20 cellular contexts compared by ENCODE assay signal in the genomic region with DNA sequence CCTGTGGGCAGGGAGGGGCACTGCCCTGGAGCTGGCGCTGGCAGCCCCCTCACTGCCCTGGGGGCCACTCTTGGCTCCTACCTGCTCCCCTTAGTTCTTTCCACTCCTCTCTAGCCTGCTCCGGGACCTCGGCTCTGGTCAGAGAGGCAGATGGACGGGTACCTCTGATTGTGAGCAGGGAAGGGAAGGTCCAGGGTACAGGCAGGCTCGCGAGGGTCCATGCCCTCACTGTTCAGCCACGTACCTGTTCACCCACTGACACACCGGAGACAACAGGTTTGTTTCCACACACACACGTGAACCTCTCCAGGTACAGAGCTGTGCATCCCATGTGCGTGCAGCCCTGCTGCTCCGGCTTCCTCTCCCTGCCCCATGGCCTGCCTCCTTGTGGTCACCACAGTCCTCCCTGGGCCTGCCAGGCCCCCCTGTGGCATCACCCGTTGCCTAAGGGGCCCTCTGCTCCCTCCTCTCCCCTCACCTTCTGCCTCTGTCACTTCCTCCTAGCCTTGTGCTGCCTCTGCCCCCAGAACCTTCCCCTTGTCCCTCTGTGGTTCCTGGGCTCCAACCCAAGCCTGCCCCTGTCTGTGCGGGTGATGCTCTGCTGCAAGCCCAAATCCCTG. TPM values are rescaled to one million over a fixed set of nuclear protein-coding genes. Genes with fewer than 3 reads are reported as not detected.
DNase-seq lines count a peak whose midpoint lies in the region; ATAC-seq, FAIRE-seq and TF ChIP-seq lines count a peak whose summit lies in the region.
"Had no signal": no experiment of that assay in that cellular context is flagged by ENCODE, and none has a peak within 500 bp of the region (broad histone marks: within the 10 kb centered on the region; RNA-seq: fewer than 3 reads in every experiment).

No MANE protein-coding gene starts in this region.

- no peak overlapping the region for H3K27ac ChIP-seq in A549
- no peak overlapping the region for H3K27ac ChIP-seq in osteoblast (ENCODE audit: low read depth, low read length)
- H3K27ac ChIP-seq: BLaER1 treated with 17β-estradiol and CSF1 and Interleukin-3, amounts not matched to agents 10 nM and 100 nM had no signal

- H3K4me2 ChIP-seq in A549: no peak overlapping the region
- H3K4me2 ChIP-seq in osteoblast (ENCODE audit: insufficient read depth, low read length): no peak overlapping the region
- H3K4me2 ChIP-seq: BLaER1 treated with 17β-estradiol and CSF1 and Interleukin-3, amounts not matched to agents 10 nM and 100 nM; SK-N-SH had no signal

- intact Hi-C loops in lower leg skin (cut with DNase I; ENCODE audit: low total_unique reads): no loop called here

- CTCF ChIA-PET in A549 (lab: Yijun Ruan, JAX): interaction anchor here (1.0 to 1.5 kb wide), 4 partner anchors 14 to 25 kb away, joined by 3 to 7 read pairs (median 4); a partner anchor contains a TSS

- no peak for TF ChIP-seq RAD21 in A549 (conservative IDR thresholded peaks at IDR 0.05 in 1 of 2, IDR thresholded peaks at IDR 0.05 in 1 of 2)

- H3K9me3 ChIP-seq in A549: no peaks in the 10 kb centered on the region
- H3K9me3 ChIP-seq in osteoblast (ENCODE audit: low read depth, low read length): no peaks in the 10 kb centered on the region
- H3K9me3 ChIP-seq: SK-N-SH had no signal

- TF ChIP-seq POLR2A in A549 (IDR thresholded peaks at IDR 0.05; ENCODE audit: low read length) (no peak), lower leg skin (IDR thresholded peaks at IDR 0.05) (no peak)

- DNase-seq in A549 (ENCODE audit: low read depth in 1 of 2, low spot score in 1 of 2) (no peak), HFF-Myc (ENCODE audit: extremely low read depth, low read depth) (no peak), bronchial epithelial cell (ENCODE audit: low read depth) (no peak), osteoblast (ENCODE audit: insufficient read length, low spot score, missing footprints) (peak; percentile 87), SKM-1 (lab: John Stamatoyannopoulos, UW; ENCODE audit: unreplicated experiment) (no peak), lower leg skin (ENCODE audit: low spot score in 2 of 2) (no peak), NCI-H82 (lab: John Stamatoyannopoulos, UW) (no peak)
- DNase-seq: Calu3; CD8-positive, alpha-beta T cell; H9; NCI-H1105; NCI-H2081; NCI-H2171 treated with DMSO at 0.1 percent for 48 hours; NCI-H446; NCI-H526 treated with DMSO at 0.1 percent for 48 hours; SHP77; SK-N-SH had no signal

- H3K4me3 ChIP-seq in A549 (no peak overlapping the region), HFF-Myc (replicated peaks; ENCODE audit: low read depth, low read length) (no peak overlapping the region), bronchial epithelial cell (ENCODE audit: low read depth, low read length) (no peak overlapping the region), osteoblast (ENCODE audit: insufficient read depth, low read length) (no peak overlapping the region), lower leg skin (ENCODE audit: low read depth, poor library complexity, severe bottlenecking) (no peak overlapping the region)
- H3K4me3 ChIP-seq: BLaER1 treated with 17β-estradiol and CSF1 and Interleukin-3, amounts not matched to agents 10 nM and 100 nM had no signal

- no peaks in the 10 kb centered on the region for H3K79me2 ChIP-seq in osteoblast (ENCODE audit: insufficient read depth, low read length)

- H4K20me1 ChIP-seq in osteoblast (ENCODE audit: insufficient read depth, low read length): no peaks in the 10 kb centered on the region

- H3K27me3 ChIP-seq in bronchial epithelial cell (ENCODE audit: control insufficient read depth, insufficient read depth, low read length) (peaks cover 23% of the 10 kb centered on the region), osteoblast (ENCODE audit: insufficient read depth, low read length) (peaks cover 39% of the 10 kb centered on the region)

- FAIRE-seq in A549 (lab: Jason Lieb, UNC): no peak
- peak; percentile 68 for FAIRE-seq in bronchial epithelial cell (lab: Jason Lieb, UNC)
- FAIRE-seq: GM12891, RCC 7860 had no signal

- POLR2A ChIA-PET in A549 (lab: Yijun Ruan, JAX): no interaction called here

- no peak for TF ChIP-seq EP300 in A549 (IDR thresholded peaks at IDR 0.05)

- H3K36me3 ChIP-seq in bronchial epithelial cell (ENCODE audit: control insufficient read depth, insufficient read depth, low read length) (peaks cover 1% of the 10 kb centered on the region), osteoblast (ENCODE audit: insufficient read depth, low read length) (no peaks in the 10 kb centered on the region)
- H3K36me3 ChIP-seq: BLaER1 treated with 17β-estradiol and CSF1 and Interleukin-3, amounts not matched to agents 10 nM and 100 nM had no signal

- 68% methylated on average over 13 of the region's 13 CpGs for WGBS in A549 (ENCODE audit: missing lambda C conversion rate)
- 84 to 91% methylated on average over 13 of the region's 13 CpGs for WGBS in lower leg skin, 2 donors

- TF ChIP-seq CTCF in A549 (IDR thresholded peaks at IDR 0.05): no peak
- TF ChIP-seq CTCF in HFF-Myc (IDR thresholded peaks at IDR 0.05; ENCODE audit: low read depth, low read length, missing control alignments): peak; percentile 8
- TF ChIP-seq CTCF in bronchial epithelial cell (IDR thresholded peaks at IDR 0.05; ENCODE audit: insufficient read depth, low read length, severe bottlenecking): no peak
- TF ChIP-seq CTCF in osteoblast (IDR thresholded peaks at IDR 0.05; ENCODE audit: extremely low read depth, low read depth, low read length): no peak
- no peak for TF ChIP-seq CTCF in lower leg skin (IDR thresholded peaks at IDR 0.05)

- H2AFZ ChIP-seq in osteoblast (ENCODE audit: low read length): no peak overlapping the region

- H3K4me1 ChIP-seq in A549 (peaks cover 4% of the 10 kb centered on the region; the same call in 1 of the 3 replicates), osteoblast (ENCODE audit: insufficient read depth, low read length) (no peaks in the 10 kb centered on the region)

- peak; percentile 20 to 51; a peak in 3 of 6 replicates for ATAC-seq in A549
- ATAC-seq: CD8-positive, alpha-beta T cell had no signal

TF ChIP-seq in A549, 52 proteins besides CTCF, POLR2A, EP300 and RAD21:
- TF ChIP-seq ESRRA (IDR thresholded peaks at IDR 0.05; ENCODE audit: borderline replicate concordance, low read length) (no peak), MAFK (IDR thresholded peaks at IDR 0.05; ENCODE audit: partially characterized antibody) (no peak), NPAS2 (CRISPR knock-in tag; IDR thresholded peaks at IDR 0.05; ENCODE audit: borderline replicate concordance) (no peak), TP53 (CRISPR knock-in tag; IDR thresholded peaks at IDR 0.05) (no peak), ZC3H11A (IDR thresholded peaks at IDR 0.05) (no peak), RCOR1 (IDR thresholded peaks at IDR 0.05; ENCODE audit: low read depth, low read length) (no peak), CBX8 (IDR thresholded peaks at IDR 0.05) (no peak), ZSCAN20 (CRISPR knock-in tag; IDR thresholded peaks at IDR 0.05) (no peak), HOXB5 (CRISPR knock-in tag; IDR thresholded peaks at IDR 0.05) (no peak), NR3C1 (IDR thresholded peaks at IDR 0.05) (no peak)
- TF ChIP-seq, protein P1, sequence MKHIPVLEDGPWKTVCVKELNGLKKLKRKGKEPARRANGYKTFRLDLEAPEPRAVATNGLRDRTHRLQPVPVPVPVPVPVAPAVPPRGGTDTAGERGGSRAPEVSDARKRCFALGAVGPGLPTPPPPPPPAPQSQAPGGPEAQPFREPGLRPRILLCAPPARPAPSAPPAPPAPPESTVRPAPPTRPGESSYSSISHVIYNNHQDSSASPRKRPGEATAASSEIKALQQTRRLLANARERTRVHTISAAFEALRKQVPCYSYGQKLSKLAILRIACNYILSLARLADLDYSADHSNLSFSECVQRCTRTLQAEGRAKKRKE (CRISPR knock-in tag; IDR thresholded peaks at IDR 0.05; ENCODE audit: low read depth): no peak

RNA-seq across cellular contexts. Expression of a gene that starts 2.3 kb away (rescaled TPM):
- 0.06 and 0.20 TPM in 2 replicates for polyA plus RNA-seq in A549 (2011; rRNA removed)
- 0.40 and 0.67 TPM in 2 replicates for polyA plus RNA-seq in A549 (2012; cell fraction: cytosol; rRNA removed)
- polyA plus RNA-seq in A549 (2012; cell fraction: nucleus; rRNA removed): 0.94 and 1.1 TPM in 2 replicates
- polyA plus RNA-seq in A549 (2017; fragmentation: RNase III; extraction: RNeasy Plus Mini Kit Qiagen cat#74134 plus additional on column Dnase treatment): 0.58 to 0.66 TPM (median 0.62 TPM) in 3 replicates
- polyA minus RNA-seq in A549 (2011; rRNA and poly(A)+ RNA removed): 0.21 and 0.34 TPM in 2 replicates
- not detected in 2 replicates for total RNA-seq in bronchial epithelial cell
- not detected in 2 replicates for total RNA-seq in osteoblast
- total RNA-seq in lower leg skin: 1 to 10 TPM; 1.0 to 7.8 (median 5.0) TPM
- total RNA-seq: Calu3; CD8-positive, alpha-beta T cell had no signal

RNA-seq across cellular contexts. Expression of a gene that starts 23.7 kb away (rescaled TPM):
- polyA plus RNA-seq in A549 (2011; rRNA removed) (6.3 and 8.3 TPM in 2 replicates), A549 (2017; fragmentation: RNase III; extraction: RNeasy Plus Mini Kit Qiagen cat#74134 plus additional on column Dnase treatment) (11.7 to 16.3 TPM (median 14.4 TPM) in 3 replicates)
- polyA plus RNA-seq in A549 (2012; cell fraction: cytosol; rRNA removed): 9.3 and 11.4 TPM in 2 replicates
- polyA plus RNA-seq in A549 (2012; cell fraction: nucleus; rRNA removed): 102 and 106 TPM in 2 replicates
- polyA minus RNA-seq in A549 (2011; rRNA and poly(A)+ RNA removed): 7.6 and 10.5 TPM in 2 replicates
- total RNA-seq in bronchial epithelial cell (3.9 and 10.0 TPM in 2 replicates), osteoblast (9.0 and 10.3 TPM in 2 replicates), lower leg skin (100 to 1,000 TPM in 1 of 4 donors, 10 to 100 TPM in 3; 53.3 to 135 (median 66.6) TPM)

RNA-seq across cellular contexts. Expression of a gene that starts 46.8 kb away (rescaled TPM):
- polyA plus RNA-seq in A549 (2011; rRNA removed) (3.6 and 5.5 TPM in 2 replicates), A549 (2017; fragmentation: RNase III; extraction: RNeasy Plus Mini Kit Qiagen cat#74134 plus additional on column Dnase treatment) (3.9 to 4.1 TPM (median 3.9 TPM) in 3 replicates)
- polyA plus RNA-seq in A549 (2012; cell fraction: cytosol; rRNA removed): 1.8 and 2.5 TPM in 2 replicates
- polyA plus RNA-seq in A549 (2012; cell fraction: nucleus; rRNA removed): 2.3 and 2.8 TPM in 2 replicates
- polyA minus RNA-seq in A549 (2011; rRNA and poly(A)+ RNA removed): 8.1 and 12.4 TPM in 2 replicates
- total RNA-seq in bronchial epithelial cell (5.8 and 14.5 TPM in 2 replicates), osteoblast (35.4 and 36.6 TPM in 2 replicates), lower leg skin (10 to 100 TPM; 19.3 to 33.1 (median 25.5) TPM)
